Comparison of ENCODE assay signal across 8 cellular contexts in genomic region chr22:42271191-42271813, GRCh38. TPM values are rescaled to one million over a fixed set of nuclear protein-coding genes. Genes with fewer than 3 reads are reported as not detected.
A peak's percentile ranks its signal among the peaks of the same experiment; 100 is the strongest.
DNase-seq lines count a peak whose midpoint lies in the region; ATAC-seq and TF ChIP-seq lines count a peak whose summit lies in the region.

No MANE protein-coding gene starts in this region.

- peak overlapping the region; percentile 88 for H2AK9ac ChIP-seq in IMR-90 (replicated peaks; ENCODE audit: low read depth, low read length, poor library complexity)

- no peaks in the 10 kb centered on the region for H3K4me1 ChIP-seq in IMR-90 (ENCODE audit: control insufficient read depth, insufficient read depth, low read length)

- intact Hi-C loops in IMR-90 (cut with micrococcal nuclease): no loop called here

- TF ChIP-seq RAD21 in IMR-90 (IDR thresholded peaks at IDR 0.05; ENCODE audit: low read length): no peak

- H3K4me2 ChIP-seq in IMR-90 (ENCODE audit: low read depth, low read length): no peak overlapping the region

- no peak overlapping the region for H2BK20ac ChIP-seq in IMR-90 (ENCODE audit: low read depth, low read length)

- dilution Hi-C loops in IMR-90 (cut with HindIII; ENCODE audit: low sequenced_read_pairs, unreplicated experiment): no loop called here

- no peak overlapping the region for H3K27ac ChIP-seq in IMR-90 (ENCODE audit: insufficient read depth, low read length)

- H3K56ac ChIP-seq in IMR-90 (ENCODE audit: extremely low read depth, insufficient read depth, low read length): no peak overlapping the region

- H4K5ac ChIP-seq in IMR-90 (ENCODE audit: low read depth, low read length): no peak overlapping the region

- H4K91ac ChIP-seq in IMR-90 (ENCODE audit: insufficient read depth, low read depth, low read length): no peak overlapping the region

- peaks cover 16 to 29% of the 10 kb centered on the region in 2 experiments for H3K79me1 ChIP-seq in IMR-90 (ENCODE audit: low read depth in 1 of 2, low read length in 2 of 2)

- in situ Hi-C loops in IMR-90 (cut with MboI; ENCODE audit: low sequenced_read_pairs): no loop called here

- H3K36me3 Mint-ChIP-seq in central memory CD8-positive, alpha-beta T cell (ENCODE audit: insufficient read depth): peaks cover 9% of the 10 kb centered on the region
- H3K36me3 Mint-ChIP-seq in natural killer cell treated with Interleukin-12 subunit alpha and Interleukin-12 subunit beta and Interleukin-15 and Interleukin-18, amount 100 ng/mL, for 72 hours: no peaks in the 10 kb centered on the region

- H3K9me3 Mint-ChIP-seq in central memory CD8-positive, alpha-beta T cell: no peaks in the 10 kb centered on the region
- H3K9me3 Mint-ChIP-seq in natural killer cell treated with Interleukin-12 subunit alpha and Interleukin-12 subunit beta and Interleukin-15 and Interleukin-18, amount 100 ng/mL, for 72 hours: no peaks in the 10 kb centered on the region

- H3K27ac Mint-ChIP-seq in central memory CD8-positive, alpha-beta T cell (ENCODE audit: low read depth): no peak overlapping the region
- H3K27ac Mint-ChIP-seq in natural killer cell treated with Interleukin-12 subunit alpha and Interleukin-12 subunit beta and Interleukin-15 and Interleukin-18, amount 100 ng/mL, for 72 hours: no peak overlapping the region

- peak overlapping the region; percentile 91; the same call in 1 of the 2 replicates for H3K4me3 ChIP-seq in BJ (ENCODE audit: low read depth, low read length)
- no peak overlapping the region for H3K4me3 ChIP-seq in IMR-90 (ENCODE audit: insufficient read depth, low read depth, low read length)

- WGBS in IMR-90 (ENCODE audit: extremely low coverage in 2 of 2, insufficient read length in 1 of 2), 2 experiments: 92% methylated on average over 12 of the region's 20 CpGs; no CpG with 5 or more reads in 1 of the 2 experiments

- H3K27me3 Mint-ChIP-seq in central memory CD8-positive, alpha-beta T cell: no peaks in the 10 kb centered on the region
- H3K27me3 Mint-ChIP-seq in natural killer cell treated with Interleukin-12 subunit alpha and Interleukin-12 subunit beta and Interleukin-15 and Interleukin-18, amount 100 ng/mL, for 72 hours: no peaks in the 10 kb centered on the region

- H3K14ac ChIP-seq in IMR-90 (replicated peaks; ENCODE audit: low read depth, low read length): no peak overlapping the region

- CTCF ChIA-PET in BJ (lab: Yijun Ruan, JAX): no interaction called here
- CTCF ChIA-PET in IMR-90 (lab: Yijun Ruan, JAX): no interaction called here

- peak overlapping the region; percentile 59 for H3K4me3 Mint-ChIP-seq in central memory CD8-positive, alpha-beta T cell
- H3K4me3 Mint-ChIP-seq in natural killer cell treated with Interleukin-12 subunit alpha and Interleukin-12 subunit beta and Interleukin-15 and Interleukin-18, amount 100 ng/mL, for 72 hours: peak overlapping the region; percentile 39

- H3K9ac ChIP-seq in IMR-90 (ENCODE audit: low read depth, low read length): no peak overlapping the region

- TF ChIP-seq CTCF in BJ (IDR thresholded peaks at IDR 0.05; ENCODE audit: insufficient read depth, low read depth, low read length): no peak
- TF ChIP-seq CTCF in IMR-90 (conservative IDR thresholded peaks at IDR 0.05; ENCODE audit: low read depth, low read length): no peak

- no peak overlapping the region; a peak in 1 of 4 replicates for H4K8ac ChIP-seq in IMR-90 (ENCODE audit: low read depth in 2 of 2, low read length in 2 of 2)

- peaks cover 22% of the 10 kb centered on the region for H4K20me1 ChIP-seq in IMR-90 (ENCODE audit: insufficient read depth, low read length)

- no peak overlapping the region for H2BK120ac ChIP-seq in IMR-90 (ENCODE audit: low read depth, low read length)

- H3K9me3 ChIP-seq in IMR-90 (ENCODE audit: control insufficient read depth, insufficient read depth, low read length): no peaks in the 10 kb centered on the region

- no peak overlapping the region; the same call in 1 of the 2 replicates for H3K4ac ChIP-seq in IMR-90 (ENCODE audit: low read depth, low read length)

- POLR2A ChIA-PET in BJ (lab: Charles Lee) (no interaction called here), IMR-90 (lab: Charles Lee; ENCODE audit: unreplicated experiment) (no interaction called here)

- no peaks in the 10 kb centered on the region for H3K27me3 ChIP-seq in BJ (ENCODE audit: control insufficient read depth, insufficient read depth, low read length)
- H3K27me3 ChIP-seq in IMR-90 (ENCODE audit: control insufficient read depth, insufficient read depth, low read length): no peaks in the 10 kb centered on the region

- TF ChIP-seq POLR2A in IMR-90 (IDR thresholded peaks at IDR 0.05; ENCODE audit: low read depth, low read length): no peak

- no peak overlapping the region for H2BK5ac ChIP-seq in IMR-90 (ENCODE audit: low read depth, low read length, poor library complexity, severe bottlenecking)

- H3K18ac ChIP-seq in IMR-90 (ENCODE audit: low read depth, low read length): no peak overlapping the region

- BruUV-seq in IMR-90 (replicated peaks; lab: Mats Ljungman, UMichigan): no TSS peak

- H2BK15ac ChIP-seq in IMR-90 (ENCODE audit: low read depth, low read length): no peak overlapping the region

- H3K36me3 ChIP-seq in BJ (ENCODE audit: control insufficient read depth, insufficient read depth, low read length) (no peaks in the 10 kb centered on the region), IMR-90 (ENCODE audit: control insufficient read depth, insufficient read depth, low read length) (no peaks in the 10 kb centered on the region)

- peak overlapping the region; percentile 97 for H2AFZ ChIP-seq in IMR-90 (replicated peaks; ENCODE audit: low read length, poor library complexity)

- H3K23ac ChIP-seq in IMR-90 (ENCODE audit: low read depth, low read length): no peak overlapping the region

- no peak overlapping the region for H2AK5ac ChIP-seq in IMR-90 (ENCODE audit: low read depth, low read length)

- no peak for ATAC-seq in IMR-90 (ENCODE audit: low read depth)
- no peak for ATAC-seq in central memory CD8-positive, alpha-beta T cell (replicated peaks; ENCODE audit: extremely low read depth, poor library complexity, severe bottlenecking)
- no peak for ATAC-seq in natural killer cell treated with Interleukin-12 subunit alpha and Interleukin-12 subunit beta and Interleukin-15 and Interleukin-18, amount 100 ng/mL, for 72 hours

- H3K4me1 Mint-ChIP-seq in central memory CD8-positive, alpha-beta T cell: peaks cover 15% of the 10 kb centered on the region
- H3K4me1 Mint-ChIP-seq in natural killer cell treated with Interleukin-12 subunit alpha and Interleukin-12 subunit beta and Interleukin-15 and Interleukin-18, amount 100 ng/mL, for 72 hours (ENCODE audit: low read depth in 2 of 2): peaks cover 14 to 16% of the 10 kb centered on the region in 2 donors

- no peaks in the 10 kb centered on the region for H3K9me1 ChIP-seq in IMR-90 (ENCODE audit: insufficient read depth, low read length)

- DNase-seq in BJ (ENCODE audit: low read depth) (no peak), IMR-90 (no peak), NCI-H1417 (lab: John Stamatoyannopoulos, UW) (no peak), cortex of kidney (lab: John Stamatoyannopoulos, UW) (no peak), DMS79 (lab: John Stamatoyannopoulos, UW) (no peak)
- no peak for DNase-seq in central memory CD8-positive, alpha-beta T cell (ENCODE audit: low spot score in 2 of 2)
- no peak for DNase-seq in natural killer cell treated with Interleukin-12 subunit alpha and Interleukin-12 subunit beta and Interleukin-15 and Interleukin-18, amount 100 ng/mL, for 72 hours (ENCODE audit: low spot score)
- DNase-seq in stimulated activated CD4-positive, alpha-beta T cell treated with anti-CD3 and anti-CD28 coated beads, Interleukin-4, amount 100 ng/mL, for 24 hours: no peak

TF ChIP-seq in IMR-90, 13 proteins besides CTCF, POLR2A, EP300 and RAD21:
- TF ChIP-seq ELK1 (IDR thresholded peaks at IDR 0.05; ENCODE audit: borderline replicate concordance, low read depth, low read length) (no peak), BHLHE40 (IDR thresholded peaks at IDR 0.05; ENCODE audit: low read depth, low read length) (no peak), RFX5 (IDR thresholded peaks at IDR 0.05; ENCODE audit: low read depth, low read length) (no peak), FOS (IDR thresholded peaks at IDR 0.05; ENCODE audit: low read depth, low read length) (no peak), CHD1 (IDR thresholded peaks at IDR 0.05; ENCODE audit: low read depth, low read length) (no peak), CEBPB (IDR thresholded peaks at IDR 0.05; ENCODE audit: low read depth, low read length) (no peak), MAFK (IDR thresholded peaks at IDR 0.05; ENCODE audit: low read depth, low read length) (no peak), RCOR1 (IDR thresholded peaks at IDR 0.05; ENCODE audit: insufficient replicate concordance, low read length) (no peak), MAZ (IDR thresholded peaks at IDR 0.05; ENCODE audit: borderline replicate concordance, low read depth, low read length) (no peak), USF2 (IDR thresholded peaks at IDR 0.05; ENCODE audit: low read depth, low read length) (no peak), SMC3 (IDR thresholded peaks at IDR 0.05; ENCODE audit: low read depth, low read length) (no peak), NFE2L2 (IDR thresholded peaks at IDR 0.05; ENCODE audit: low read depth, low read length) (no peak)

RNA-seq across cellular contexts. Expression of gene TCF20, which starts 0.8 kb away (rescaled TPM):
- polyA plus RNA-seq in BJ (2011; rRNA removed): 19.1 and 19.9 TPM in 2 replicates
- polyA minus RNA-seq in BJ (2011; rRNA and poly(A)+ RNA removed): 28.2 and 37.7 TPM in 2 replicates
- total RNA-seq in IMR-90 (2012; rRNA removed): 20.0 and 23.7 TPM in 2 replicates
- polyA plus RNA-seq in IMR-90 (2012; rRNA removed): 8.9 and 9.5 TPM in 2 replicates
- 5.9 and 6.1 TPM in 2 replicates for polyA plus RNA-seq in IMR-90 (2012; cell fraction: cytosol; rRNA removed)
- polyA plus RNA-seq in IMR-90 (2012; cell fraction: nucleus; rRNA removed; ENCODE audit: low replicate concordance): 5.2 and 7.9 TPM in 2 replicates
- total RNA-seq in natural killer cell treated with Interleukin-12 subunit alpha and Interleukin-12 subunit beta and Interleukin-15 and Interleukin-18, amount 100 ng/mL, for 72 hours: 10 to 100 TPM; 54.8 to 69.0 TPM
